Comparison of ENCODE assay signal across 12 cellular contexts in the genomic region with DNA sequence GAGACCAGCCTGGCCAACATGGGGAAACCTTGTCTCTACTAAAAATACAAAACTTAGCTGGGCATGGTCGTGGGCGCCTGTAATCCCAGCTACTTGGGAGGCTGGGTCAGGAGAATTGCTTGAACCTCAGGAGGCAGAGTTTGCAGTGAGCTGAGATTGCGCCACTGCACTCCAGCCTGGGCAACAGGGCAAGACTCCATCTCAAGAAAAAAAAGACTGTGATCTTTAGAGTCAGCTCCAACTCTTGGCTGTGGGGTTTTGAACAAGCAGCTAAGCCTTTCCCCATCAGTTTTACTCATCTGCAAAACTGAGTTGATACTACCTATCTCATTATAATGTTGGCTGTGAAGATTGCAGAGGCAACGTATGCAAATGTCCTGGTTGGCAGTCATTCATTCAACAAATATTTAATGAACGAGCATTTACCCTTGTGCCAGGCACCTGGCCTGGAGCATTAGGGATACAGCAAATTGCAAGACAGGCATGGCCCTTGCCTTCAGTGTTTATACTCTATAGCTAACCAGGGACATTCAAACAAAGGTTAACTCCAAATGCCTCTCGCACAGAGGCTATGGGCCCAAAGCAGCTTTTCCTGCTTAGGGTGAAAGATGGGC. TPM values are rescaled to one million over a fixed set of nuclear protein-coding genes. Genes with fewer than 3 reads are reported as not detected.
DNase-seq lines count a peak whose midpoint lies in the region; ATAC-seq and TF ChIP-seq lines count a peak whose summit lies in the region.
"Had no signal": no experiment of that assay in that cellular context is flagged by ENCODE, and none has a peak within 500 bp of the region (broad histone marks: within the 10 kb centered on the region; RNA-seq: fewer than 3 reads in every experiment).

No MANE protein-coding gene starts in this region.

- H3K36me3 Mint-ChIP-seq in CD4-positive, CD25-positive, alpha-beta regulatory T cell: peaks cover 17% of the 10 kb centered on the region
- H3K36me3 Mint-ChIP-seq in GM23338 (ENCODE audit: low read depth) (peaks cover 4% of the 10 kb centered on the region; the same call in 2 of the 3 replicates), memory B cell (peaks cover 5% of the 10 kb centered on the region)

- no peaks in the 10 kb centered on the region for H3K9me2 ChIP-seq in GM23338 (ENCODE audit: insufficient read depth)

- no peaks in the 10 kb centered on the region for H3K27me3 Mint-ChIP-seq in CD4-positive, CD25-positive, alpha-beta regulatory T cell
- no peaks in the 10 kb centered on the region for H3K27me3 Mint-ChIP-seq in GM23338 (ENCODE audit: insufficient read depth, low read depth, poor library complexity)
- H3K27me3 Mint-ChIP-seq in memory B cell: no peaks in the 10 kb centered on the region
- H3K27me3 Mint-ChIP-seq: activated naive CD8-positive, alpha-beta T cell treated with anti-CD3 and anti-CD28 coated beads, Interleukin-2, amount 10 ng/mL, durations not matched to agents 7 days and 5 days; stimulated activated naive CD8-positive, alpha-beta T cell treated with anti-CD3 and anti-CD28 coated beads, Interleukin-15, Interleukin-2, amounts not matched to agents 100 ng/mL and 50 ng/mL, for 24 hours had no signal

- TF ChIP-seq CTCF in GM23338 (conservative IDR thresholded peaks at IDR 0.05; ENCODE audit: low read depth in 2 of 2): no peak
- no peak for TF ChIP-seq CTCF in VCaP (conservative IDR thresholded peaks at IDR 0.05)

- no peak overlapping the region for H3K4me3 ChIP-seq in CD4-positive, CD25-positive, alpha-beta regulatory T cell (ENCODE audit: low read depth, low read length)
- no peak overlapping the region for H3K4me3 ChIP-seq in GM23338
- H3K4me3 ChIP-seq: lung had no signal

- peaks cover 5% of the 10 kb centered on the region for H3K36me3 ChIP-seq in CD4-positive, CD25-positive, alpha-beta regulatory T cell (ENCODE audit: control insufficient read depth, insufficient read depth, low read length)
- no peaks in the 10 kb centered on the region for H3K36me3 ChIP-seq in GM23338 (ENCODE audit: insufficient read depth)

- peak overlapping the region in 1 of 4 donors; percentile 24 for H3K4me3 Mint-ChIP-seq in CD4-positive, CD25-positive, alpha-beta regulatory T cell
- H3K4me3 Mint-ChIP-seq in GM23338: no peak overlapping the region
- H3K4me3 Mint-ChIP-seq in memory B cell: no peak overlapping the region

- H2AFZ ChIP-seq in GM23338: no peak overlapping the region

- peak overlapping the region; percentile 56 for H3K27ac ChIP-seq in CD4-positive, CD25-positive, alpha-beta regulatory T cell (ENCODE audit: insufficient read depth, low read length, poor library complexity, severe bottlenecking)
- H3K27ac ChIP-seq in GM23338 (ENCODE audit: low read depth) (peak overlapping the region; percentile 81; the same call in 1 of the 2 replicates), VCaP (peak overlapping the region; percentile 92)

- no peaks in the 10 kb centered on the region for H3K9me3 ChIP-seq in CD4-positive, CD25-positive, alpha-beta regulatory T cell (ENCODE audit: control insufficient read depth in 2 of 2, low read length in 2 of 2)

- no peak overlapping the region for H3K4me2 ChIP-seq in GM23338

- H4K20me1 ChIP-seq in GM23338 (replicated peaks; ENCODE audit: insufficient read depth): 0 out of 2 replicates have a peak, but pooled peaks cover 5% of the 10 kb centered on the region

- DNase-seq in CD4-positive, CD25-positive, alpha-beta regulatory T cell: no peak
- no peak for DNase-seq in GM23338 (ENCODE audit: low spot score)
- no peak for DNase-seq in memory B cell (ENCODE audit: low spot score in 2 of 2)
- no peak for DNase-seq in T-helper 9 cell
- DNase-seq: activated naive CD8-positive, alpha-beta T cell treated with anti-CD3 and anti-CD28 coated beads, Interleukin-2, amount 10 ng/mL, durations not matched to agents 7 days and 5 days; NCI-H1436 treated with DMSO at 0.1 percent for 48 hours had no signal

- peaks cover 49% of the 10 kb centered on the region for H3K4me1 ChIP-seq in CD4-positive, CD25-positive, alpha-beta regulatory T cell (ENCODE audit: control insufficient read depth, insufficient read depth, low read length, poor library complexity, severe bottlenecking)
- H3K4me1 ChIP-seq in GM23338 (ENCODE audit: insufficient read depth): peaks cover 21% of the 10 kb centered on the region

- H3K4me1 Mint-ChIP-seq in CD4-positive, CD25-positive, alpha-beta regulatory T cell: peaks cover 55 to 81% (median 66%) of the 10 kb centered on the region in 4 donors
- H3K4me1 Mint-ChIP-seq in GM23338 (peaks cover 29% of the 10 kb centered on the region), memory B cell (peaks cover 34% of the 10 kb centered on the region)

- H3K27me3 ChIP-seq in CD4-positive, CD25-positive, alpha-beta regulatory T cell (ENCODE audit: control insufficient read depth, insufficient read depth, low read length): no peaks in the 10 kb centered on the region
- H3K27me3 ChIP-seq in GM23338 (ENCODE audit: insufficient read depth): no peaks in the 10 kb centered on the region

- peak overlapping the region; percentile 82 to 86 (median 85) for H3K27ac Mint-ChIP-seq in CD4-positive, CD25-positive, alpha-beta regulatory T cell
- H3K27ac Mint-ChIP-seq in GM23338 (no peak overlapping the region; the same call in 1 of the 2 replicates), memory B cell (peak overlapping the region; percentile 55)

- ATAC-seq in CD4-positive, CD25-positive, alpha-beta regulatory T cell (ENCODE audit: low read depth in 2 of 2): no peak
- peak; percentile 26 for ATAC-seq in GM23338
- no peak for ATAC-seq in memory B cell (ENCODE audit: low read depth)
- no peak for ATAC-seq in GM18870 (IDR thresholded peaks at IDR 0.05; ENCODE audit: unreplicated experiment)
- ATAC-seq in GM19351 (IDR thresholded peaks at IDR 0.05; ENCODE audit: unreplicated experiment): no peak
- ATAC-seq in HG02885 (IDR thresholded peaks at IDR 0.05; ENCODE audit: poor library complexity, unreplicated experiment): no peak

- no peaks in the 10 kb centered on the region for H3F3A ChIP-seq in GM23338 (replicated peaks; ENCODE audit: low read depth)

- H3K9me3 Mint-ChIP-seq in CD4-positive, CD25-positive, alpha-beta regulatory T cell: peaks cover 0 to under 1% (median 0%) of the 10 kb centered on the region in 7 donors
- H3K9me3 Mint-ChIP-seq in GM23338 (no peaks in the 10 kb centered on the region), memory B cell (no peaks in the 10 kb centered on the region)
- H3K9me3 Mint-ChIP-seq: activated naive CD8-positive, alpha-beta T cell treated with anti-CD3 and anti-CD28 coated beads, Interleukin-2, amount 10 ng/mL, durations not matched to agents 7 days and 5 days; stimulated activated naive CD8-positive, alpha-beta T cell treated with anti-CD3 and anti-CD28 coated beads, Interleukin-15, Interleukin-2, amounts not matched to agents 100 ng/mL and 50 ng/mL, for 24 hours had no signal

- H3K79me2 ChIP-seq in GM23338 (replicated peaks; ENCODE audit: insufficient read depth): peaks cover 90% of the 10 kb centered on the region

TF ChIP-seq in GM23338, 12 proteins besides CTCF, POLR2A, EP300 and RAD21 (continues in another document):
- TF ChIP-seq EZH2phosphoT487 (IDR thresholded peaks at IDR 0.05; ENCODE audit: unreplicated experiment) (no peak), EZH2 (IDR thresholded peaks at IDR 0.05; ENCODE audit: low read depth, unreplicated experiment) (no peak), POLR2AphosphoS5 (IDR thresholded peaks at IDR 0.05; ENCODE audit: low read depth) (no peak), JUNB (IDR thresholded peaks at IDR 0.05; ENCODE audit: unreplicated experiment) (no peak), ZNF331 (CRISPR knock-in tag; IDR thresholded peaks at IDR 0.05; ENCODE audit: low read depth) (no peak), STAT1 (IDR thresholded peaks at IDR 0.05; ENCODE audit: unreplicated experiment) (no peak), NANOG (IDR thresholded peaks at IDR 0.05; ENCODE audit: borderline replicate concordance) (no peak), CREB1 (CRISPR knock-in tag; IDR thresholded peaks at IDR 0.05; ENCODE audit: low read depth) (no peak)
- TF ChIP-seq, protein P1, sequence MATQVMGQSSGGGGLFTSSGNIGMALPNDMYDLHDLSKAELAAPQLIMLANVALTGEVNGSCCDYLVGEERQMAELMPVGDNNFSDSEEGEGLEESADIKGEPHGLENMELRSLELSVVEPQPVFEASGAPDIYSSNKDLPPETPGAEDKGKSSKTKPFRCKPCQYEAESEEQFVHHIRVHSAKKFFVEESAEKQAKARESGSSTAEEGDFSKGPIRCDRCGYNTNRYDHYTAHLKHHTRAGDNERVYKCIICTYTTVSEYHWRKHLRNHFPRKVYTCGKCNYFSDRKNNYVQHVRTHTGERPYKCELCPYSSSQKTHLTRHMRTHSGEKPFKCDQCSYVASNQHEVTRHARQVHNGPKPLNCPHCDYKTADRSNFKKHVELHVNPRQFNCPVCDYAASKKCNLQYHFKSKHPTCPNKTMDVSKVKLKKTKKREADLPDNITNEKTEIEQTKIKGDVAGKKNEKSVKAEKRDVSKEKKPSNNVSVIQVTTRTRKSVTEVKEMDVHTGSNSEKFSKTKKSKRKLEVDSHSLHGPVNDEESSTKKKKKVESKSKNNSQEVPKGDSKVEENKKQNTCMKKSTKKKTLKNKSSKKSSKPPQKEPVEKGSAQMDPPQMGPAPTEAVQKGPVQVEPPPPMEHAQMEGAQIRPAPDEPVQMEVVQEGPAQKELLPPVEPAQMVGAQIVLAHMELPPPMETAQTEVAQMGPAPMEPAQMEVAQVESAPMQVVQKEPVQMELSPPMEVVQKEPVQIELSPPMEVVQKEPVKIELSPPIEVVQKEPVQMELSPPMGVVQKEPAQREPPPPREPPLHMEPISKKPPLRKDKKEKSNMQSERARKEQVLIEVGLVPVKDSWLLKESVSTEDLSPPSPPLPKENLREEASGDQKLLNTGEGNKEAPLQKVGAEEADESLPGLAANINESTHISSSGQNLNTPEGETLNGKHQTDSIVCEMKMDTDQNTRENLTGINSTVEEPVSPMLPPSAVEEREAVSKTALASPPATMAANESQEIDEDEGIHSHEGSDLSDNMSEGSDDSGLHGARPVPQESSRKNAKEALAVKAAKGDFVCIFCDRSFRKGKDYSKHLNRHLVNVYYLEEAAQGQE (IDR thresholded peaks at IDR 0.05; ENCODE audit: unreplicated experiment): no peak
- TF ChIP-seq, protein P2, sequence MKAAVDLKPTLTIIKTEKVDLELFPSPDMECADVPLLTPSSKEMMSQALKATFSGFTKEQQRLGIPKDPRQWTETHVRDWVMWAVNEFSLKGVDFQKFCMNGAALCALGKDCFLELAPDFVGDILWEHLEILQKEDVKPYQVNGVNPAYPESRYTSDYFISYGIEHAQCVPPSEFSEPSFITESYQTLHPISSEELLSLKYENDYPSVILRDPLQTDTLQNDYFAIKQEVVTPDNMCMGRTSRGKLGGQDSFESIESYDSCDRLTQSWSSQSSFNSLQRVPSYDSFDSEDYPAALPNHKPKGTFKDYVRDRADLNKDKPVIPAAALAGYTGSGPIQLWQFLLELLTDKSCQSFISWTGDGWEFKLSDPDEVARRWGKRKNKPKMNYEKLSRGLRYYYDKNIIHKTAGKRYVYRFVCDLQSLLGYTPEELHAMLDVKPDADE (IDR thresholded peaks at IDR 0.05): no peak

RNA-seq across cellular contexts. Expression of a gene that starts 37.9 kb away (rescaled TPM):
- 89.6 TPM for total RNA-seq in CD4-positive, CD25-positive, alpha-beta regulatory T cell
- polyA plus RNA-seq in CD4-positive, CD25-positive, alpha-beta regulatory T cell: 10 to 100 TPM; 18.7 to 23.4 (median 22.9) TPM
- 76.4 and 80.1 TPM in 2 replicates for total RNA-seq in GM23338 (2014; rRNA removed; shearing (Covaris generic))
- 17.6 and 19.2 TPM in 2 replicates for polyA plus RNA-seq in GM23338 (2016; fragmentation: Nextera tagmentation; extraction: Ambion mirVana)
